In genomic region chr1:246961939-246962373, GRCh38 we compare ENCODE assay signal across 14 cellular contexts. TPM values are rescaled to one million over a fixed set of nuclear protein-coding genes. Genes with fewer than 3 reads are reported as not detected.
DNase-seq lines count a peak whose midpoint lies in the region; ATAC-seq, FAIRE-seq and TF ChIP-seq lines count a peak whose summit lies in the region.
"Had no signal": no experiment of that assay in that cellular context is flagged by ENCODE, and none has a peak within 500 bp of the region (broad histone marks: within the 10 kb centered on the region; RNA-seq: fewer than 3 reads in every experiment).

No MANE protein-coding gene starts in this region.

- no peak for TF ChIP-seq CTCF in testis (IDR thresholded peaks at IDR 0.05)

- H3K4me1 ChIP-seq in testis, result no peaks in the 10 kb centered on the region
- H3K4me1 ChIP-seq: esophagus squamous epithelium, SJSA1 had no signal

- DNase-seq in HCEC 1CT (peak; percentile 44), SKM-1 treated with dmso at 0.1 percent for 144 hours (lab: John Stamatoyannopoulos, UW; ENCODE audit: unreplicated experiment) (peak; percentile 96), left ventricle myocardium superior (peak; percentile 35), testis (peak; percentile 15), H7 (no peak), GM12892 (ENCODE audit: insufficient read length) (no peak), NCI-H524 (lab: John Stamatoyannopoulos, UW) (no peak)
- no peak for DNase-seq in activated naive CD4-positive, alpha-beta T cell (lab: John Stamatoyannopoulos, UW)
- DNase-seq: activated CD4-positive, alpha-beta memory T cell treated with anti-CD3 and anti-CD28 coated beads, Interleukin-2, amount 10 ng/mL, durations not matched to agents 7 days and 5 days; esophagus squamous epithelium; NCI-H146 had no signal

- H3K36me3 ChIP-seq in testis (ENCODE audit: low read depth, missing control alignments) (no peaks in the 10 kb centered on the region), H7 (replicated peaks; ENCODE audit: control insufficient read depth, insufficient read depth, low read length) (peaks cover 2% of the 10 kb centered on the region; the same call in 1 of the 2 replicates)
- H3K36me3 ChIP-seq: esophagus squamous epithelium, SJSA1, thoracic aorta had no signal

- WGBS in testis, 2 donors, result 80 to 90% methylated on average over 4 to 6 of the region's 6 CpGs

- no peaks in the 10 kb centered on the region for H3K27me3 ChIP-seq in testis
- no peaks in the 10 kb centered on the region for H3K27me3 ChIP-seq in H7 (ENCODE audit: control insufficient read depth, insufficient read depth, low read length)
- H3K27me3 ChIP-seq: esophagus squamous epithelium, SJSA1 had no signal

- H3K4me3 ChIP-seq in testis (no peak overlapping the region), H7 (ENCODE audit: insufficient read depth, low read depth, low read length) (no peak overlapping the region)
- H3K4me3 ChIP-seq: esophagus squamous epithelium, SJSA1, thoracic aorta had no signal

- TF ChIP-seq POLR2A in testis (IDR thresholded peaks at IDR 0.05) (no peak), GM12892 (IDR thresholded peaks at IDR 0.05; ENCODE audit: low read depth, low read length) (no peak)

- ATAC-seq in left ventricle myocardium superior, result peak; percentile 60

- FAIRE-seq in GM12892 (lab: Jason Lieb, UNC), result no peak
- FAIRE-seq: astrocyte had no signal

- intact Hi-C loops in left ventricle myocardium superior (cut with micrococcal nuclease), result no loop called here
- intact Hi-C loops in testis (cut with DNase I; ENCODE audit: low total_unique reads), result loop anchor here (10.0 kb wide), 1 partner anchor 47 kb away; no protein-coding TSS in a partner anchor

- H3K9me3 ChIP-seq in testis, result no peaks in the 10 kb centered on the region
- H3K9me3 ChIP-seq: SJSA1, thoracic aorta had no signal

- no peak overlapping the region for H3K27ac ChIP-seq in testis
- H3K27ac ChIP-seq: SJSA1, thoracic aorta had no signal

RNA-seq across cellular contexts. Expression of gene AHCTF1, which starts 30.2 kb away (rescaled TPM):
- total RNA-seq in left ventricle myocardium superior, result 21.9 TPM
- 10 to 100 TPM; 66.2 to 97.6 TPM for total RNA-seq in testis
- polyA plus RNA-seq in testis (ENCODE audit: insufficient read depth, low read depth, low replicate concordance), result 58.6 TPM
- 43.4 and 62.9 TPM in 2 replicates for total RNA-seq in H7 (2014; rRNA removed; shearing (Covaris generic))
- 15.3 TPM for polyA plus RNA-seq in GM12892 (2012; ENCODE audit: missing spikeins)

RNA-seq across cellular contexts. Expression of gene ZNF695, which starts 45.9 kb away (rescaled TPM):
- not detected for total RNA-seq in left ventricle myocardium superior
- 1 to 10 TPM; 4.6 to 6.1 TPM for total RNA-seq in testis
- 2.8 TPM for polyA plus RNA-seq in testis (ENCODE audit: insufficient read depth, low read depth, low replicate concordance)
- total RNA-seq in H7 (2014; rRNA removed; shearing (Covaris generic)), result 15.3 and 22.7 TPM in 2 replicates
- 1.2 TPM for polyA plus RNA-seq in GM12892 (2012; ENCODE audit: missing spikeins)
- total RNA-seq: thoracic aorta had no signal

Comparison
In these comparisons a context has a peak if more than half of its experiments do, and no peak if none do; other contexts are left out.
1. DNase-seq: peak in HCEC 1CT (single experiment), SKM-1 treated with dmso at 0.1 percent for 144 hours (single experiment), left ventricle myocardium superior (single experiment) and testis (single experiment); none in H7 (single experiment), GM12892 (single experiment), NCI-H524 (0 of 2) and activated naive CD4-positive, alpha-beta T cell (0 of 4).